ENCODE assay signal across 12 cellular contexts in genomic region chr5:112703866-112704820, GRCh38. TPM values are rescaled to one million over a fixed set of nuclear protein-coding genes. Genes with fewer than 3 reads are reported as not detected.
A peak's percentile ranks its signal among the peaks of the same experiment; 100 is the strongest.
DNase-seq lines count a peak whose midpoint lies in the region; ATAC-seq and TF ChIP-seq lines count a peak whose summit lies in the region.
"Had no signal": no experiment of that assay in that cellular context is flagged by ENCODE, and none has a peak within 500 bp of the region (broad histone marks: within the 10 kb centered on the region; RNA-seq: fewer than 3 reads in every experiment).

No MANE protein-coding gene starts in this region.

- WGBS in mesendoderm (ENCODE audit: extremely low coverage, insufficient coverage, low lambda C conversion rate) = no CpG with 5 or more reads among the region's 7 CpGs

- no peak overlapping the region for H2BK15ac ChIP-seq in mesendoderm (replicated peaks; ENCODE audit: low read depth)

- H3K27ac ChIP-seq in right atrium auricular region = peak overlapping the region in 1 of 2 donors; percentile 76
- no peak overlapping the region for H3K27ac ChIP-seq in mesendoderm (ENCODE audit: low read depth, low read length)

- ATAC-seq in GM18873 (IDR thresholded peaks at IDR 0.05; ENCODE audit: low FRiP score, unreplicated experiment) = no peak
- ATAC-seq: sciatic nerve had no signal

- H3K18ac ChIP-seq in mesendoderm (ENCODE audit: low read length) = no peak overlapping the region

- H2AK5ac ChIP-seq in mesendoderm (ENCODE audit: low read length) = no peak overlapping the region

- no peak overlapping the region for H2BK5ac ChIP-seq in mesendoderm (ENCODE audit: low read length)

- no peak overlapping the region for H3K23ac ChIP-seq in mesendoderm (ENCODE audit: low read length)

- H3K9me3 ChIP-seq in right atrium auricular region = no peaks in the 10 kb centered on the region

- no peak overlapping the region for H2BK120ac ChIP-seq in mesendoderm (ENCODE audit: low read depth, low read length)

- peaks cover 11% of the 10 kb centered on the region for H3K79me2 ChIP-seq in mesendoderm (ENCODE audit: control insufficient read depth, insufficient read depth, low read length)

- H3K4me1 ChIP-seq in right atrium auricular region = peaks cover 0 to 27% of the 10 kb centered on the region in 2 donors
- H3K4me1 ChIP-seq in mesendoderm (ENCODE audit: control insufficient read depth, low read depth, low read length) = peaks cover 2% of the 10 kb centered on the region

- no peak overlapping the region for H3K56ac ChIP-seq in mesendoderm (ENCODE audit: low read length)

- H3K4me3 ChIP-seq in right atrium auricular region = no peak overlapping the region
- H3K4me3 ChIP-seq in mesendoderm (ENCODE audit: low read length) = no peak overlapping the region
- H3K4me3 ChIP-seq: lung had no signal

- H4K8ac ChIP-seq in mesendoderm (ENCODE audit: low read depth, low read length) = no peak overlapping the region

- no peak overlapping the region for H3K4ac ChIP-seq in mesendoderm (ENCODE audit: low read depth, low read length)

- DNase-seq in Daoy (ENCODE audit: low read depth) (peak; percentile 19), MV-4-11 (lab: John Stamatoyannopoulos, UW) (peak; percentile 56), amniotic epithelial cell (ENCODE audit: low read depth) (peak; percentile 81), right atrium auricular region (ENCODE audit: low spot score) (peak; percentile 61), occipital lobe (lab: John Stamatoyannopoulos, UW) (no peak), HuH-7.5 (ENCODE audit: low spot score) (no peak), mesendoderm (no peak)
- DNase-seq: NCI-H526 treated with DMSO at 0.1 percent for 48 hours, T-helper 2 cell had no signal

- TF ChIP-seq CTCF in right atrium auricular region (IDR thresholded peaks at IDR 0.05) = no peak

- H4K5ac ChIP-seq in mesendoderm (ENCODE audit: low read length) = no peak overlapping the region

- H3K27me3 ChIP-seq in right atrium auricular region (no peaks in the 10 kb centered on the region), mesendoderm (ENCODE audit: insufficient read depth, low read length, poor library complexity) (no peaks in the 10 kb centered on the region)

- H3K36me3 ChIP-seq in right atrium auricular region = no peaks in the 10 kb centered on the region
- H3K36me3 ChIP-seq in mesendoderm (ENCODE audit: control insufficient read depth, insufficient read depth, low read length) = no peaks in the 10 kb centered on the region

- no peaks in the 10 kb centered on the region for H3K79me1 ChIP-seq in mesendoderm (ENCODE audit: low read length)

- H3K9ac ChIP-seq in mesendoderm (ENCODE audit: low read length) = no peak overlapping the region

- H3K4me2 ChIP-seq in mesendoderm (ENCODE audit: low read length) = no peak overlapping the region

RNA-seq across cellular contexts. Expression of gene APC, which starts 33.5 kb away (rescaled TPM):
- 24.2 and 31.8 TPM in 2 replicates for total RNA-seq in Daoy (2014; rRNA removed; shearing (Covaris generic))
- total RNA-seq in right atrium auricular region = 10 to 100 TPM; 38.3 to 50.9 TPM
- total RNA-seq in occipital lobe = 423 TPM
- polyA plus RNA-seq in mesendoderm (2013, experiment 1 of 2) = 13.7 TPM
- 13.6 TPM for polyA plus RNA-seq in mesendoderm (2013, experiment 2 of 2)

Comparison
In these comparisons a context has a peak if more than half of its experiments do, and no peak if none do; other contexts are left out.
1. DNase-seq: peak in Daoy (single experiment), MV-4-11 (single experiment), amniotic epithelial cell (single experiment) and right atrium auricular region (single experiment); none in occipital lobe (single experiment), HuH-7.5 (single experiment) and mesendoderm (single experiment).